31 cellular contexts compared by ENCODE assay signal in genomic region chr2:79082987-79083386, GRCh38. TPM values are rescaled to one million over a fixed set of nuclear protein-coding genes. Genes with fewer than 3 reads are reported as not detected.
"Had no signal": no experiment of that assay in that cellular context is flagged by ENCODE, and none has a peak within 500 bp of the region (broad histone marks: within the 10 kb centered on the region; RNA-seq: fewer than 3 reads in every experiment).

No MANE protein-coding gene starts in this region.

- ATAC-seq: foreskin keratinocyte; gastroesophageal sphincter; heart left ventricle; left lobe of liver; natural killer cell; stimulated activated memory B cell treated with anti-CD40 and anti-IgM and Interleukin-4, amounts not matched to agents 10 μg/mL and 1 μg/mL and 100 μg/mL, for 72 hours; stimulated activated naive CD8-positive, alpha-beta T cell treated with anti-CD3 and anti-CD28 coated beads, Interleukin-15, Interleukin-2, amounts not matched to agents 100 U/mL and 50 U/mL, for 24 hours had no signal

- H3K4me3 ChIP-seq: colonic mucosa, esophagus muscularis mucosa, gastroesophageal sphincter, heart left ventricle, hepatocyte, lung, prostate gland, right atrium auricular region, sigmoid colon, spleen, testis, tibial nerve, upper lobe of left lung had no signal

- H3K27ac ChIP-seq: colonic mucosa, esophagus muscularis mucosa, foreskin keratinocyte, gastroesophageal sphincter, heart left ventricle, hepatocyte, neutrophil, prostate gland, right atrium auricular region, sigmoid colon, spleen, testis, tibial nerve, upper lobe of left lung had no signal

- H3K9me3 ChIP-seq: colonic mucosa, esophagus muscularis mucosa, gastroesophageal sphincter, heart left ventricle, neutrophil, prostate gland, right atrium auricular region, sigmoid colon, testis, upper lobe of left lung had no signal

- H2AFZ ChIP-seq: hepatocyte had no signal

- H3K36me3 ChIP-seq: colonic mucosa, esophagus muscularis mucosa, gastroesophageal sphincter, heart left ventricle, neutrophil, prostate gland, right atrium auricular region, sigmoid colon, spleen, tibial nerve, upper lobe of left lung had no signal

- DNase-seq: colonic mucosa; effector memory CD4-positive, alpha-beta T cell; foreskin keratinocyte; heart left ventricle; kidney; natural killer cell; sigmoid colon; spleen; stimulated activated CD4-positive, alpha-beta T cell treated with anti-CD3 and anti-CD28 coated beads, Interleukin-4, amount 100 ng/mL, for 4 hours; stimulated activated naive CD8-positive, alpha-beta T cell treated with anti-CD3 and anti-CD28 coated beads, Interleukin-15, Interleukin-2, amounts not matched to agents 100 U/mL and 50 U/mL, for 24 hours; substantia nigra; testis; upper lobe of left lung had no signal

- H3K79me2 ChIP-seq: hepatocyte had no signal

- H3K27me3 ChIP-seq: foreskin keratinocyte, gastroesophageal sphincter, hepatocyte, neutrophil, right atrium auricular region, sigmoid colon, spleen, testis, tibial nerve, upper lobe of left lung had no signal

- H3K4me1 ChIP-seq: colonic mucosa, esophagus muscularis mucosa, foreskin keratinocyte, gastroesophageal sphincter, heart left ventricle, prostate gland, right atrium auricular region, sigmoid colon, spleen, testis, tibial nerve, upper lobe of left lung had no signal

- H3K4me2 ChIP-seq: hepatocyte had no signal

RNA-seq across cellular contexts. Expression of gene REG1B, which starts 4.8 kb away (rescaled TPM):
- total RNA-seq: endothelial cell of umbilical vein, epithelial cell of proximal tubule, esophagus muscularis mucosa, fibroblast of lung, foreskin keratinocyte, gastroesophageal sphincter, hepatocyte, liver, mononuclear cell, natural killer cell, omental fat pad, prostate gland, right atrium auricular region, sigmoid colon, skeletal muscle tissue, testis had no signal
- polyA plus RNA-seq: endothelial cell of umbilical vein, fibroblast of lung, foreskin keratinocyte, hepatocyte, neural cell had no signal

RNA-seq across cellular contexts. Expression of gene REG1A, which starts 37.3 kb away (rescaled TPM):
- total RNA-seq: endothelial cell of umbilical vein, epithelial cell of proximal tubule, fibroblast of lung, foreskin keratinocyte, gastroesophageal sphincter, natural killer cell, prostate gland, right atrium auricular region, sigmoid colon, skeletal muscle tissue had no signal
- polyA plus RNA-seq: endothelial cell of umbilical vein, fibroblast of lung, foreskin keratinocyte, hepatocyte, neural cell had no signal

RNA-seq across cellular contexts. Expression of gene REG3G, which starts 57.5 kb away (rescaled TPM):
- total RNA-seq: endothelial cell of umbilical vein, epithelial cell of proximal tubule, esophagus muscularis mucosa, fibroblast of lung, foreskin keratinocyte, gastroesophageal sphincter, heart left ventricle, mononuclear cell, natural killer cell, right atrium auricular region, sigmoid colon, skeletal muscle tissue, tibial nerve had no signal
- polyA plus RNA-seq: endothelial cell of umbilical vein, fibroblast of lung, foreskin keratinocyte, liver, neural cell had no signal
